Comparison of ENCODE assay signal across 14 cellular contexts in genomic region chr15:58477228-58477627, GRCh38. TPM values are rescaled to one million over a fixed set of nuclear protein-coding genes. Genes with fewer than 3 reads are reported as not detected.
DNase-seq lines count a peak whose midpoint lies in the region; ATAC-seq, FAIRE-seq and TF ChIP-seq lines count a peak whose summit lies in the region.
"Had no signal": no experiment of that assay in that cellular context is flagged by ENCODE, and none has a peak within 500 bp of the region (broad histone marks: within the 10 kb centered on the region; RNA-seq: fewer than 3 reads in every experiment).

No MANE protein-coding gene starts in this region.

- 0 out of 4 replicates have a peak, but pooled peaks cover 0 to 8% of the 10 kb centered on the region in 2 experiments for H3K79me1 ChIP-seq in IMR-90 (ENCODE audit: low read depth in 1 of 2, low read length in 2 of 2)

- in situ Hi-C loops in IMR-90 (cut with MboI; ENCODE audit: low sequenced_read_pairs): no loop called here
- in situ Hi-C loops in HepG2 (cut with HindIII; ENCODE audit: extremely low pct_ligation_motif_present, low pct_unique_long_range_greater_than_20kb): loop anchor here (5.0 to 10.0 kb wide), 2 partner anchors 35 to 48 kb away; no protein-coding TSS in a partner anchor

- peak overlapping the region; percentile 39; the same call in 1 of the 2 replicates for H3K14ac ChIP-seq in IMR-90 (replicated peaks; ENCODE audit: low read depth, low read length)

- no peaks in the 10 kb centered on the region for H3K36me3 Mint-ChIP-seq in T-cell

- H3K4me1 ChIP-seq in ACC112 (ENCODE audit: control insufficient read depth, insufficient read depth, low read length, unreplicated experiment) (peaks cover 30% of the 10 kb centered on the region), IMR-90 (ENCODE audit: control insufficient read depth, insufficient read depth, low read length) (peaks cover 18% of the 10 kb centered on the region), HepG2 (ENCODE audit: insufficient read depth, low read length) (peaks cover 73% of the 10 kb centered on the region), Karpas-422 (ENCODE audit: low read length) (no peaks in the 10 kb centered on the region)

- BruUV-seq in IMR-90 (replicated peaks; lab: Mats Ljungman, UMichigan) (no TSS peak), HepG2 (replicated peaks; lab: Mats Ljungman, UMichigan) (no TSS peak)

- dilution Hi-C loops in IMR-90 (cut with HindIII; ENCODE audit: low sequenced_read_pairs, unreplicated experiment): no loop called here

- TF ChIP-seq EP300 in HepG2 (IDR thresholded peaks at IDR 0.05; ENCODE audit: low read depth in 2 of 2, low read length in 2 of 2) (no peak), HepG2 (CRISPR knock-in tag; IDR thresholded peaks at IDR 0.05; ENCODE audit: borderline replicate concordance) (no peak)

- H2BK15ac ChIP-seq in IMR-90 (ENCODE audit: low read depth, low read length): peak overlapping the region; percentile 98; the same call in 1 of the 3 replicates

- H2AK5ac ChIP-seq in IMR-90 (ENCODE audit: low read depth, low read length): peak overlapping the region; percentile 10; the same call in 1 of the 2 replicates

- H2BK120ac ChIP-seq in IMR-90 (ENCODE audit: low read depth, low read length): peak overlapping the region; percentile 99; the same call in 1 of the 2 replicates

- 0 out of 2 replicates have a peak overlapping the region, but pooled peaks have one; percentile 27 for H3K4me2 ChIP-seq in IMR-90 (ENCODE audit: low read depth, low read length)
- H3K4me2 ChIP-seq in HepG2 (ENCODE audit: low read depth, low read length): peak overlapping the region; percentile 71
- H3K4me2 ChIP-seq in Karpas-422 (ENCODE audit: low read depth, low read length, poor library complexity, severe bottlenecking): no peak overlapping the region

- FAIRE-seq in HepG2 (lab: Jason Lieb, UNC): no peak
- FAIRE-seq: GM12892 had no signal

- intact Hi-C loops in IMR-90 (cut with micrococcal nuclease): loop anchor here (10.0 kb wide), 1 partner anchor 202 kb away; no protein-coding TSS in a partner anchor
- intact Hi-C loops in HepG2 (cut with micrococcal nuclease; ENCODE audit: unreplicated experiment): loop anchor here (5.0 kb wide), 2 partner anchors 35 to 205 kb away; no protein-coding TSS in a partner anchor

- peak overlapping the region; percentile 64 for H2AFZ ChIP-seq in ACC112 (ENCODE audit: low read length, unreplicated experiment)
- peak overlapping the region; percentile 81 for H2AFZ ChIP-seq in IMR-90 (replicated peaks; ENCODE audit: low read length, poor library complexity)
- H2AFZ ChIP-seq in HepG2 (ENCODE audit: low read length): peak overlapping the region; percentile 21
- no peak overlapping the region for H2AFZ ChIP-seq in Karpas-422 (ENCODE audit: low read length)

- no peaks in the 10 kb centered on the region for H4K20me1 ChIP-seq in IMR-90 (ENCODE audit: insufficient read depth, low read length)
- H4K20me1 ChIP-seq in HepG2 (ENCODE audit: insufficient read depth, low read length): no peaks in the 10 kb centered on the region
- H4K20me1 ChIP-seq in Karpas-422 (ENCODE audit: insufficient read depth, low read depth, low read length): no peaks in the 10 kb centered on the region

- H3K27ac ChIP-seq in ACC112 (ENCODE audit: low read depth, low read length) (no peak overlapping the region), IMR-90 (ENCODE audit: insufficient read depth, low read length) (no peak overlapping the region), HepG2 (ENCODE audit: extremely low read length, insufficient read depth, low read length) (peak overlapping the region; percentile 70), Karpas-422 (ENCODE audit: low read length) (no peak overlapping the region)
- H3K27ac ChIP-seq: right atrium auricular region had no signal

- H3K9me2 ChIP-seq in Karpas-422 (replicated peaks; ENCODE audit: insufficient read depth, low read length): no peaks in the 10 kb centered on the region

- H3K4me3 Mint-ChIP-seq in T-cell: peak overlapping the region in 1 of 3 donors; percentile 14

- peak overlapping the region; percentile 38; the same call in 1 of the 2 replicates for H4K91ac ChIP-seq in IMR-90 (ENCODE audit: insufficient read depth, low read depth, low read length)

- no peak overlapping the region for H3K23ac ChIP-seq in IMR-90 (ENCODE audit: low read depth, low read length)

- H3K27ac Mint-ChIP-seq in T-cell: peak overlapping the region; percentile 59 to 79

- no peak for DNase-seq in IMR-90
- no peak for DNase-seq in T-cell
- no peak for DNase-seq in HepG2 (ENCODE audit: low spot score)
- no peak for DNase-seq in HPDE6-E6E7 (ENCODE audit: extremely low spot score)
- DNase-seq in Karpas-422: no peak
- DNase-seq: activated T-cell treated with anti-CD3 and anti-CD28 coated beads, Interleukin-2, amount 50 U/mL, for 72 hours had no signal

- POLR2A ChIA-PET in IMR-90 (lab: Charles Lee; ENCODE audit: unreplicated experiment) (no interaction called here), T-cell (lab: Charles Lee) (interaction anchor here in 1 of 2 donors (0.5 to 1.0 kb wide), 3 partner anchors 10 to 148 kb away, joined by 3 to 4 read pairs (median 3); no protein-coding TSS in a partner anchor), HepG2 (lab: Yijun Ruan, JAX) (interaction anchor here (0.8 to 3.9 kb wide), 18 partner anchors 10 to 293 kb away, joined by 3 to 93 read pairs (median 10); partner anchors contain the start of genes ADAM10 and MINDY2)

- H3K79me2 ChIP-seq in ACC112 (ENCODE audit: control insufficient read depth, insufficient read depth, low read length, unreplicated experiment): no peaks in the 10 kb centered on the region
- no peaks in the 10 kb centered on the region for H3K79me2 ChIP-seq in HepG2 (ENCODE audit: insufficient read depth, low read length)
- no peaks in the 10 kb centered on the region for H3K79me2 ChIP-seq in Karpas-422 (ENCODE audit: low read length)

- whole genome bisulfite sequencing in IMR-90 (ENCODE audit: extremely low coverage in 2 of 2, insufficient read length in 1 of 2), 2 experiments: 0% methylated on average over 1 of the region's 6 CpGs; no CpG with 5 or more reads in 1 of the 2 experiments
- WGBS in HepG2 (ENCODE audit: low lambda C conversion rate): 39% methylated on average over 6 of the region's 6 CpGs

- H3K4me1 Mint-ChIP-seq in T-cell: peaks cover 52 to 64% (median 54%) of the 10 kb centered on the region in 3 donors

- CTCF ChIA-PET in IMR-90 (lab: Yijun Ruan, JAX): interaction anchor here (0.9 kb wide), 1 partner anchor 41 kb away, joined by 3 read pairs; no protein-coding TSS in a partner anchor
- CTCF ChIA-PET in T-cell (lab: Charles Lee): no interaction called here
- CTCF ChIA-PET in HepG2 (lab: Yijun Ruan, JAX; ENCODE audit: low intra/inter-chr PET ratio, low total read pairs): no interaction called here

- TF ChIP-seq POLR2A in IMR-90 (IDR thresholded peaks at IDR 0.05; ENCODE audit: low read depth, low read length): no peak
- TF ChIP-seq POLR2A in HepG2 (IDR thresholded peaks at IDR 0.05; ENCODE audit: insufficient read depth in 1 of 2, low read depth in 2 of 2, low read length in 2 of 2): no peak

- no peaks in the 10 kb centered on the region for H3K27me3 Mint-ChIP-seq in T-cell

- H3K9me3 ChIP-seq in IMR-90 (ENCODE audit: control insufficient read depth, insufficient read depth, low read length) (no peaks in the 10 kb centered on the region), HepG2 (ENCODE audit: low read length) (no peaks in the 10 kb centered on the region), Karpas-422 (ENCODE audit: low read length) (no peaks in the 10 kb centered on the region)
- H3K9me3 ChIP-seq: gastroesophageal sphincter, right atrium auricular region had no signal

- H3K9ac ChIP-seq in IMR-90 (ENCODE audit: low read depth, low read length): no peak overlapping the region
- peak overlapping the region; percentile 56 for H3K9ac ChIP-seq in HepG2 (ENCODE audit: insufficient read depth, low read depth, low read length)
- H3K9ac ChIP-seq in Karpas-422 (ENCODE audit: low read length): no peak overlapping the region

- no peak overlapping the region for H2BK5ac ChIP-seq in IMR-90 (ENCODE audit: low read depth, low read length, poor library complexity, severe bottlenecking)

- H3K36me3 ChIP-seq in ACC112 (ENCODE audit: insufficient read depth, low read length) (no peaks in the 10 kb centered on the region), IMR-90 (ENCODE audit: control insufficient read depth, insufficient read depth, low read length) (no peaks in the 10 kb centered on the region), HepG2 (replicated peaks in 1 of 2; ENCODE audit: control insufficient read depth in 1 of 2, insufficient read depth in 2 of 2, low read length in 2 of 2) (no peaks in the 10 kb centered on the region), Karpas-422 (ENCODE audit: insufficient read depth, low read length) (no peaks in the 10 kb centered on the region)
- H3K36me3 ChIP-seq: gastroesophageal sphincter, right atrium auricular region had no signal

- peaks cover 16% of the 10 kb centered on the region for H3K9me1 ChIP-seq in IMR-90 (ENCODE audit: insufficient read depth, low read length)

- TF ChIP-seq RAD21 in IMR-90 (IDR thresholded peaks at IDR 0.05; ENCODE audit: low read length) (no peak), HepG2 (CRISPR knock-in tag; IDR thresholded peaks at IDR 0.05) (no peak)

- no peak for ATAC-seq in IMR-90 (ENCODE audit: low read depth)
- no peak for ATAC-seq in T-cell (replicated peaks in 1 of 4)
- peak; percentile 7; the same call in 1 of the 3 replicates for ATAC-seq in HepG2
- ATAC-seq in GM19397 (IDR thresholded peaks at IDR 0.05; ENCODE audit: unreplicated experiment): no peak
- ATAC-seq in GM18519 (IDR thresholded peaks at IDR 0.05; ENCODE audit: low FRiP score, unreplicated experiment): no peak
- ATAC-seq: activated T-cell treated with anti-CD3 and anti-CD28 coated beads, Interleukin-2, amount 50 U/mL, for 72 hours had no signal

- H4K5ac ChIP-seq in IMR-90 (ENCODE audit: low read depth, low read length): 0 out of 2 replicates have a peak overlapping the region, but pooled peaks have one; percentile 29

- H3K27me3 ChIP-seq in ACC112 (ENCODE audit: insufficient read depth, low read length) (no peaks in the 10 kb centered on the region), IMR-90 (ENCODE audit: control insufficient read depth, insufficient read depth, low read length) (no peaks in the 10 kb centered on the region), HepG2 (ENCODE audit: control insufficient read depth in 1 of 2, insufficient read depth in 2 of 2, low read length in 2 of 2) (no peaks in the 10 kb centered on the region), Karpas-422 (ENCODE audit: low read length) (no peaks in the 10 kb centered on the region)
- H3K27me3 ChIP-seq: gastroesophageal sphincter, right atrium auricular region had no signal

- no peak overlapping the region for H3K56ac ChIP-seq in IMR-90 (ENCODE audit: extremely low read depth, insufficient read depth, low read length)

- H2AK9ac ChIP-seq in IMR-90 (replicated peaks; ENCODE audit: low read depth, low read length, poor library complexity): no peak overlapping the region

- peak overlapping the region; percentile 57 for H2BK20ac ChIP-seq in IMR-90 (ENCODE audit: low read depth, low read length)

- peak overlapping the region; percentile 51; the same call in 1 of the 2 replicates for H3K4ac ChIP-seq in IMR-90 (ENCODE audit: low read depth, low read length)

- TF ChIP-seq CTCF in IMR-90 (conservative IDR thresholded peaks at IDR 0.05; ENCODE audit: low read depth, low read length): no peak
- TF ChIP-seq CTCF in HepG2 (CRISPR knock-in tag; IDR thresholded peaks at IDR 0.05): no peak

- H3K9me3 Mint-ChIP-seq in T-cell: no peaks in the 10 kb centered on the region
- H3K9me3 Mint-ChIP-seq: activated T-cell treated with anti-CD3 and anti-CD28 coated beads, Interleukin-2, amount 50 U/mL, for 72 hours had no signal

- H3K18ac ChIP-seq in IMR-90 (ENCODE audit: low read depth, low read length): no peak overlapping the region

- H3K4me3 ChIP-seq in ACC112 (ENCODE audit: low read depth, low read length) (no peak overlapping the region), IMR-90 (ENCODE audit: insufficient read depth, low read depth, low read length) (no peak overlapping the region), HepG2 (replicated peaks in 1 of 3; ENCODE audit: insufficient read depth in 1 of 3, low read depth in 2 of 3, low read length in 3 of 3) (peak overlapping the region; percentile 11 to 49 (median 27); a peak in 3 of 6 replicates), Karpas-422 (ENCODE audit: low read length) (no peak overlapping the region)
- H3K4me3 ChIP-seq: gastroesophageal sphincter, right atrium auricular region had no signal

- peak overlapping the region; percentile 4 to 71; a peak in 2 of 4 replicates for H4K8ac ChIP-seq in IMR-90 (ENCODE audit: low read depth in 2 of 2, low read length in 2 of 2)

RNA-seq across cellular contexts. Expression of gene LIPC, which starts 45.4 kb away (rescaled TPM):
- under 0.01 TPM in 1 of 2 replicates, not detected in the other for total RNA-seq in IMR-90 (2012; rRNA removed)
- 0.07 and 0.14 TPM in 2 replicates for polyA plus RNA-seq in IMR-90 (2012; rRNA removed)
- 0.05 and 0.19 TPM in 2 replicates for polyA plus RNA-seq in IMR-90 (2012; cell fraction: cytosol; rRNA removed)
- 0.12 TPM in 1 of 2 replicates, not detected in the other for polyA plus RNA-seq in IMR-90 (2012; cell fraction: nucleus; rRNA removed; ENCODE audit: low replicate concordance)
- 1 to 10 TPM in 4 of 5 donors, under 1 TPM in 1; 0.89 to 2.1 (median 1.5) TPM for total RNA-seq in T-cell
- 15.0 and 26.0 TPM in 2 replicates for total RNA-seq in HepG2 (2016; rRNA removed; fragmentation: Illumina TruSeq; extraction: Trizol)
- total RNA-seq in HepG2 (2016; cell fraction: cytosol; rRNA removed; fragmentation: Illumina TruSeq; extraction: Trizol; ENCODE audit: low read depth): 3.6 and 5.6 TPM in 2 replicates
- 14.4 and 27.2 TPM in 2 replicates for total RNA-seq in HepG2 (2016; cell fraction: insoluble cytoplasmic fraction; rRNA removed; fragmentation: Illumina TruSeq; extraction: Trizol)
- 9.5 and 11.4 TPM in 2 replicates for total RNA-seq in HepG2 (2016; cell fraction: membrane; rRNA removed; fragmentation: Illumina TruSeq; extraction: Trizol)
- total RNA-seq in HepG2 (2016; cell fraction: nucleus; rRNA removed; fragmentation: Illumina TruSeq; extraction: Trizol): 31.9 and 35.6 TPM in 2 replicates
- 38.0 and 46.9 TPM in 2 replicates for polyA plus RNA-seq in HepG2 (2011; rRNA removed)
- polyA plus RNA-seq in HepG2 (2011; cell fraction: cytosol; rRNA removed): 32.6 and 40.5 TPM in 2 replicates
- 25.6 and 27.7 TPM in 2 replicates for polyA plus RNA-seq in HepG2 (2011; cell fraction: nucleus; rRNA removed)
- polyA plus RNA-seq in HepG2 (2012): 28.9 and 34.2 TPM in 2 replicates
- polyA plus RNA-seq in HepG2 (2016; cell fraction: cytosol; fragmentation: Illumina TruSeq; extraction: Trizol; ENCODE audit: low read depth): 9.2 and 9.9 TPM in 2 replicates
- 20.8 and 21.9 TPM in 2 replicates for polyA plus RNA-seq in HepG2 (2016; cell fraction: insoluble cytoplasmic fraction; fragmentation: Illumina TruSeq; extraction: Trizol; ENCODE audit: low read depth)
- 13.3 and 17.3 TPM in 2 replicates for polyA plus RNA-seq in HepG2 (2016; cell fraction: membrane; fragmentation: Illumina TruSeq; extraction: Trizol; ENCODE audit: low read depth)
- polyA plus RNA-seq in HepG2 (2016; cell fraction: nucleus; fragmentation: Illumina TruSeq; extraction: Trizol; ENCODE audit: insufficient read depth, low read depth): 46.6 and 49.7 TPM in 2 replicates
- polyA minus RNA-seq in HepG2 (2011; rRNA and poly(A)+ RNA removed; ENCODE audit: low replicate concordance): 66.7 TPM in 1 of 2 replicates, not detected in the other
- polyA minus RNA-seq in HepG2 (2011; cell fraction: cytosol; rRNA and poly(A)+ RNA removed): 17.8 and 19.8 TPM in 2 replicates
- polyA minus RNA-seq in HepG2 (2011; cell fraction: nucleus; rRNA and poly(A)+ RNA removed): 21.2 and 25.1 TPM in 2 replicates
- not detected in 2 replicates for total RNA-seq in Karpas-422 (2014; rRNA removed; shearing (Covaris generic); ENCODE audit: low replicate concordance)
- total RNA-seq: lung microvascular endothelial cell, NCI-H460 had no signal

Comparison
In these comparisons a context has a peak if more than half of its experiments do, and no peak if none do; other contexts are left out.
1. H3K4me3 ChIP-seq: peak in HepG2 (3 of 3); none in ACC112 (single experiment), IMR-90 (single experiment) and Karpas-422 (single experiment).